In genomic region chr10:62852961-62853702, GRCh38 we compare ENCODE assay signal across 1 cellular context.
TF ChIP-seq lines count a peak whose summit lies in the region.

No MANE protein-coding gene starts in this region.

TF ChIP-seq in HepG2, 621 proteins besides CTCF, POLR2A, EP300 and RAD21 (continued from another document):
- TF ChIP-seq ZBTB49 (CRISPR knock-in tag; IDR thresholded peaks at IDR 0.05; ENCODE audit: borderline replicate concordance) (no peak), SOX5 (CRISPR knock-in tag; IDR thresholded peaks at IDR 0.05; ENCODE audit: borderline replicate concordance) (no peak), CREB1 (IDR thresholded peaks at IDR 0.05) (no peak), CREB1 (CRISPR knock-in tag; IDR thresholded peaks at IDR 0.05) (no peak), FOXK2 (IDR thresholded peaks at IDR 0.05) (no peak), GTF2F1 (IDR thresholded peaks at IDR 0.05; ENCODE audit: low read length) (no peak), ZNF790 (CRISPR knock-in tag; IDR thresholded peaks at IDR 0.05; ENCODE audit: borderline replicate concordance) (no peak), TRIM22 (IDR thresholded peaks at IDR 0.05) (no peak), NCOA2 (CRISPR knock-in tag; IDR thresholded peaks at IDR 0.05) (no peak), SMYD3 (CRISPR knock-in tag; IDR thresholded peaks at IDR 0.05) (no peak), ATF7 (IDR thresholded peaks at IDR 0.05) (no peak), ATF7 (CRISPR knock-in tag; IDR thresholded peaks at IDR 0.05) (no peak), CENPT (CRISPR knock-in tag; IDR thresholded peaks at IDR 0.05; ENCODE audit: low read depth) (no peak), NR2F1 (CRISPR knock-in tag; IDR thresholded peaks at IDR 0.05) (no peak), NFE2 (CRISPR knock-in tag; IDR thresholded peaks at IDR 0.05) (no peak), SRSF4 (IDR thresholded peaks at IDR 0.05; ENCODE audit: low read depth, low read length, poor library complexity, severe bottlenecking) (no peak), MBNL3 (CRISPR knock-in tag; conservative IDR thresholded peaks at IDR 0.05) (no peak), FUBP1 (CRISPR knock-in tag; IDR thresholded peaks at IDR 0.05; ENCODE audit: borderline replicate concordance) (no peak), ZNF468 (CRISPR knock-in tag; IDR thresholded peaks at IDR 0.05) (no peak), FOXJ3 (CRISPR knock-in tag; IDR thresholded peaks at IDR 0.05; ENCODE audit: borderline replicate concordance) (no peak)
